In genomic region chr1:23800396-23801337, GRCh38 we compare ENCODE assay signal across 8 cellular contexts. TPM values are rescaled to one million over a fixed set of nuclear protein-coding genes. Genes with fewer than 3 reads are reported as not detected.
DNase-seq lines count a peak whose midpoint lies in the region; ATAC-seq and TF ChIP-seq lines count a peak whose summit lies in the region.

Gene GALE (minus strand): TSS chr1:23800754. CDS start chr1:23799007, 1,747 bp downstream.

- peak within 1 kb of the TSS; percentile 89 for H3K4me3 Mint-ChIP-seq in progenitor cell of endocrine pancreas (ENCODE audit: low read depth)

- DNase-seq in NCI-H146 treated with DMSO at 0.1 percent for 48 hours (lab: John Stamatoyannopoulos, UW; ENCODE audit: unreplicated experiment) (peak; percentile 74), amniotic epithelial cell (ENCODE audit: low read depth) (peak; percentile 93), heart right ventricle (peak; percentile 98), progenitor cell of endocrine pancreas (ENCODE audit: low spot score, unreplicated experiment) (peak; percentile 84), upper lobe of right lung (peak; percentile 99)

- H3K4me1 Mint-ChIP-seq in progenitor cell of endocrine pancreas (ENCODE audit: low read depth) = peaks cover 13% of the 10 kb centered on the region

- H3K27ac ChIP-seq in heart right ventricle (peak within 1 kb of the TSS; percentile 78 to 98 (median 94)), upper lobe of right lung (peak within 1 kb of the TSS; percentile 98)

- ATAC-seq in HG02798 (IDR thresholded peaks at IDR 0.05; ENCODE audit: poor library complexity, unreplicated experiment) = peak; percentile 84
- peak; percentile 94 to 97 (median 96) for ATAC-seq in heart right ventricle
- peak; percentile 93 for ATAC-seq in upper lobe of right lung

- H3K9me3 Mint-ChIP-seq in progenitor cell of endocrine pancreas (ENCODE audit: low read depth) = no peaks in the 10 kb centered on the region

- TF ChIP-seq CTCF in heart right ventricle (IDR thresholded peaks at IDR 0.05) = no peak
- TF ChIP-seq CTCF in progenitor cell of endocrine pancreas (IDR thresholded peaks at IDR 0.05; ENCODE audit: unreplicated experiment) = no peak
- no peak for TF ChIP-seq CTCF in upper lobe of right lung (IDR thresholded peaks at IDR 0.05)

- no peaks in the 10 kb centered on the region for H3K9me3 ChIP-seq in heart right ventricle
- H3K9me3 ChIP-seq in upper lobe of right lung = no peaks in the 10 kb centered on the region

- H3K36me3 Mint-ChIP-seq in progenitor cell of endocrine pancreas (ENCODE audit: insufficient read depth) = peaks cover 9% of the 10 kb centered on the region

- H3K27me3 Mint-ChIP-seq in progenitor cell of endocrine pancreas = no peaks in the 10 kb centered on the region

- WGBS in heart right ventricle, 2 donors = 0% methylated on average over 81 to 82 of the region's 83 CpGs

- H3K4me1 ChIP-seq in heart right ventricle = peaks cover 11 to 26% (median 22%) of the 10 kb centered on the region in 9 donors
- H3K4me1 ChIP-seq in upper lobe of right lung = peaks cover 23% of the 10 kb centered on the region

- H3K4me3 ChIP-seq in heart right ventricle = peak within 1 kb of the TSS; percentile 72 to 98 (median 89)
- H3K4me3 ChIP-seq in upper lobe of right lung = peak within 1 kb of the TSS; percentile 86

- TF ChIP-seq POLR2A in GM10847 (IDR thresholded peaks at IDR 0.05; ENCODE audit: extremely low read depth, insufficient read length) = peak; percentile 84

- peak within 1 kb of the TSS; percentile 99 for H3K27ac Mint-ChIP-seq in progenitor cell of endocrine pancreas

- intact Hi-C loops in T-helper 1 cell treated with Interleukin-12 subunit alpha and Interleukin-12 subunit beta and Interleukin-4 antibody, amounts not matched to agents 30 ng/mL and 1 ng/mL, for 36 hours (cut with micrococcal nuclease) = loop anchor here (1.0 to 10.0 kb wide), 12 partner anchors 9 to 944 kb away; partner anchors contain the start of genes CLIC4, ELOA, FUCA1 and HMGCL
- intact Hi-C loops in heart right ventricle (cut with DNase I) = loop anchor here in 1 of 10 donors (10.0 kb wide), 1 partner anchor 64 kb away; the partner anchor contains the start of gene FUCA1
- intact Hi-C loops in upper lobe of right lung (cut with DNase I) = no loop called here

- H3K36me3 ChIP-seq in heart right ventricle (peaks cover 0 to 53% (median 4%) of the 10 kb centered on the region in 9 donors), upper lobe of right lung (peaks cover 28% of the 10 kb centered on the region)

- H3K27me3 ChIP-seq in heart right ventricle (no peaks in the 10 kb centered on the region), upper lobe of right lung (no peaks in the 10 kb centered on the region)

RNA-seq across cellular contexts. Expression of gene GALE, which starts in this region (rescaled TPM):
- 20.4 and 20.7 TPM in 2 replicates for total RNA-seq in T-helper 1 cell treated with Interleukin-12 subunit alpha and Interleukin-12 subunit beta and Interleukin-4 antibody, amounts not matched to agents 30 ng/mL and 1 ng/mL, for 36 hours
- 10 to 100 TPM in 2 of 10 donors, 1 to 10 TPM in 8; 5.3 to 14.1 (median 7.9) TPM for total RNA-seq in heart right ventricle
- polyA plus RNA-seq in heart right ventricle = 10 to 100 TPM; 14.9 to 22.2 TPM
- 49.9 and 53.3 TPM in 2 replicates for total RNA-seq in progenitor cell of endocrine pancreas
- 62.9 TPM for total RNA-seq in upper lobe of right lung

Comparison
In these comparisons a context has a peak if more than half of its experiments do, and no peak if none do; other contexts are left out.
1. Peak in every context shown above with its lines: DNase-seq, ATAC-seq, H3K4me3 ChIP-seq and H3K27ac ChIP-seq.